In genomic region chr19:1245468-1245867, GRCh38 we compare ENCODE assay signal across 9 cellular contexts. TPM values are rescaled to one million over a fixed set of nuclear protein-coding genes. Genes with fewer than 3 reads are reported as not detected.
A peak's percentile ranks its signal among the peaks of the same experiment; 100 is the strongest.
DNase-seq lines count a peak whose midpoint lies in the region; ATAC-seq and TF ChIP-seq lines count a peak whose summit lies in the region.
"Had no signal": no experiment of that assay in that cellular context is flagged by ENCODE, and none has a peak within 500 bp of the region (broad histone marks: within the 10 kb centered on the region; RNA-seq: fewer than 3 reads in every experiment).

No MANE protein-coding gene starts in this region.

- CTCF ChIA-PET in activated CD4-positive, alpha-beta T cell treated with anti-CD3 and anti-CD28 coated beads, Interleukin-2, amount 10 ng/mL, durations not matched to agents 7 days and 5 days (lab: Charles Lee), result interaction anchor here (2.9 to 7.5 kb wide), 2 partner anchors 19 to 28 kb away, joined by 34 to 299 read pairs; partner anchors contain the start of genes CIRBP and FAM174C

- 27 to 44% (median 28%) methylated on average over 14 to 15 of the region's 15 CpGs for WGBS in psoas muscle, 3 donors

- H3K9me3 Mint-ChIP-seq in activated CD4-positive, alpha-beta T cell treated with anti-CD3 and anti-CD28 coated beads, Interleukin-2, amount 10 ng/mL, durations not matched to agents 7 days and 5 days, result no peaks in the 10 kb centered on the region
- H3K9me3 Mint-ChIP-seq: activated naive CD4-positive, alpha-beta T cell treated with anti-CD3 and anti-CD28 coated beads for 36 hours had no signal

- H3K4me3 Mint-ChIP-seq in activated CD4-positive, alpha-beta T cell treated with anti-CD3 and anti-CD28 coated beads, Interleukin-2, amount 10 ng/mL, durations not matched to agents 7 days and 5 days, result no peak overlapping the region
- H3K4me3 Mint-ChIP-seq: activated naive CD4-positive, alpha-beta T cell treated with anti-CD3 and anti-CD28 coated beads for 36 hours had no signal

- H3K4me1 Mint-ChIP-seq in activated CD4-positive, alpha-beta T cell treated with anti-CD3 and anti-CD28 coated beads, Interleukin-2, amount 10 ng/mL, durations not matched to agents 7 days and 5 days, result peaks cover 31% of the 10 kb centered on the region

- H3K36me3 ChIP-seq in psoas muscle (ENCODE audit: insufficient read depth in 1 of 2, low read depth in 1 of 2), result peaks cover 0 to 7% of the 10 kb centered on the region in 2 donors

- peak; percentile 78 to 88 for DNase-seq in psoas muscle
- DNase-seq in SIG-M5 treated with dmso at 0.1 percent for 504 hours (lab: John Stamatoyannopoulos, UW; ENCODE audit: unreplicated experiment), result no peak
- DNase-seq in cortex of kidney (lab: John Stamatoyannopoulos, UW), result no peak
- no peak for DNase-seq in activated CD4-positive, alpha-beta T cell treated with anti-CD3 and anti-CD28 coated beads, Interleukin-2, amount 10 ng/mL, durations not matched to agents 7 days and 5 days
- DNase-seq: activated naive CD4-positive, alpha-beta T cell treated with anti-CD3 and anti-CD28 coated beads for 36 hours; BE2C; NCI-H187 treated with DMSO at 0.1 percent for 48 hours had no signal

- intact Hi-C loops in psoas muscle (cut with DNase I), result loop anchor here in 1 of 2 donors (2.0 kb wide), 1 partner anchor 21 kb away; no protein-coding TSS in a partner anchor

- peak; percentile 0 for ATAC-seq in esophagus mucosa
- ATAC-seq in psoas muscle, result peak in 3 of 4 donors; percentile 18 to 25 (median 25)

- H3K27ac ChIP-seq in C4-2B (peak overlapping the region; percentile 97), psoas muscle (peak overlapping the region; percentile 99)

- H3K27me3 ChIP-seq in psoas muscle (ENCODE audit: insufficient read depth in 3 of 3, low read length in 2 of 3), result no peaks in the 10 kb centered on the region
- H3K27me3 ChIP-seq: BE2C had no signal

- no peak overlapping the region for H3K27ac Mint-ChIP-seq in activated CD4-positive, alpha-beta T cell treated with anti-CD3 and anti-CD28 coated beads, Interleukin-2, amount 10 ng/mL, durations not matched to agents 7 days and 5 days
- H3K27ac Mint-ChIP-seq: activated naive CD4-positive, alpha-beta T cell treated with anti-CD3 and anti-CD28 coated beads for 36 hours had no signal

- TF ChIP-seq CTCF in C4-2B (conservative IDR thresholded peaks at IDR 0.05), result no peak
- TF ChIP-seq CTCF in psoas muscle (IDR thresholded peaks at IDR 0.05), result no peak

- H3K4me1 ChIP-seq in psoas muscle, result peaks cover 60% of the 10 kb centered on the region

- no peaks in the 10 kb centered on the region for H3K9me3 ChIP-seq in psoas muscle
- H3K9me3 ChIP-seq: BE2C had no signal

- POLR2A ChIA-PET in activated CD4-positive, alpha-beta T cell treated with anti-CD3 and anti-CD28 coated beads, Interleukin-2, amount 10 ng/mL, durations not matched to agents 7 days and 5 days (lab: Charles Lee), result interaction anchor here (2.7 kb wide), 1 partner anchor 24 kb away, joined by 45 read pairs; the partner anchor contains the start of gene CIRBP

- peaks cover 5% of the 10 kb centered on the region for H3K36me3 Mint-ChIP-seq in activated CD4-positive, alpha-beta T cell treated with anti-CD3 and anti-CD28 coated beads, Interleukin-2, amount 10 ng/mL, durations not matched to agents 7 days and 5 days (ENCODE audit: low read depth)

- H3K27me3 Mint-ChIP-seq in activated CD4-positive, alpha-beta T cell treated with anti-CD3 and anti-CD28 coated beads, Interleukin-2, amount 10 ng/mL, durations not matched to agents 7 days and 5 days, result peaks cover 2% of the 10 kb centered on the region

- H3K4me3 ChIP-seq in psoas muscle, result peak overlapping the region; percentile 75

RNA-seq across cellular contexts. Expression of gene MIDN, which starts 2.9 kb away (rescaled TPM):
- total RNA-seq in esophagus mucosa, result 99.3 TPM
- 100 to 1,000 TPM in 3 of 4 donors, 10 to 100 TPM in 1; 84.7 to 331 (median 217) TPM for total RNA-seq in psoas muscle
- polyA plus RNA-seq in psoas muscle, result 100 to 1,000 TPM in 1 of 3 donors, 10 to 100 TPM in 2; 29.2 to 147 (median 36.4) TPM
- 10 to 100 TPM; 58.0 to 65.7 TPM for total RNA-seq in activated CD4-positive, alpha-beta T cell treated with anti-CD3 and anti-CD28 coated beads, Interleukin-2, amount 10 ng/mL, durations not matched to agents 7 days and 5 days

RNA-seq across cellular contexts. Expression of gene ATP5F1D, which starts 3.9 kb away (rescaled TPM):
- total RNA-seq in esophagus mucosa (251 TPM), psoas muscle (100 to 1,000 TPM; 362 to 759 (median 472) TPM)
- 100 to 1,000 TPM; 310 to 858 (median 690) TPM for polyA plus RNA-seq in psoas muscle
- 100 to 1,000 TPM; 151 to 166 TPM for total RNA-seq in activated CD4-positive, alpha-beta T cell treated with anti-CD3 and anti-CD28 coated beads, Interleukin-2, amount 10 ng/mL, durations not matched to agents 7 days and 5 days

RNA-seq across cellular contexts. Expression of gene CBARP, which starts 7.7 kb away (rescaled TPM):
- 2.0 TPM for total RNA-seq in esophagus mucosa
- 1 to 10 TPM in 2 of 4 donors, under 1 TPM in 2; 0.41 to 4.0 (median 1.5) TPM for total RNA-seq in psoas muscle
- 10 to 100 TPM in 1 of 3 donors, under 1 TPM in 2; 0.75 to 19.0 (median 0.88) TPM for polyA plus RNA-seq in psoas muscle
- not detected for total RNA-seq in activated CD4-positive, alpha-beta T cell treated with anti-CD3 and anti-CD28 coated beads, Interleukin-2, amount 10 ng/mL, durations not matched to agents 7 days and 5 days

RNA-seq across cellular contexts. Expression of gene CIRBP, which starts 23.7 kb away (rescaled TPM):
- 172 TPM for total RNA-seq in esophagus mucosa
- 100 to 1,000 TPM; 137 to 591 (median 245) TPM for total RNA-seq in psoas muscle
- 100 to 1,000 TPM; 249 to 321 (median 317) TPM for polyA plus RNA-seq in psoas muscle
- total RNA-seq in activated CD4-positive, alpha-beta T cell treated with anti-CD3 and anti-CD28 coated beads, Interleukin-2, amount 10 ng/mL, durations not matched to agents 7 days and 5 days, result 100 to 1,000 TPM; 169 to 224 TPM

RNA-seq across cellular contexts. Expression of gene FAM174C, which starts 29.9 kb away (rescaled TPM):
- total RNA-seq in esophagus mucosa (41.2 TPM), psoas muscle (10 to 100 TPM in 3 of 4 donors, 1 to 10 TPM in 1; 9.0 to 18.1 (median 14.0) TPM)
- polyA plus RNA-seq in psoas muscle, result 10 to 100 TPM; 21.8 to 88.8 (median 47.6) TPM
- total RNA-seq in activated CD4-positive, alpha-beta T cell treated with anti-CD3 and anti-CD28 coated beads, Interleukin-2, amount 10 ng/mL, durations not matched to agents 7 days and 5 days, result 10 to 100 TPM; 47.8 to 51.5 TPM

Comparison
In these comparisons a context has a peak if more than half of its experiments do, and no peak if none do; other contexts are left out.
1. DNase-seq: peak in psoas muscle (2 of 2); none in SIG-M5 treated with dmso at 0.1 percent for 504 hours (single experiment), cortex of kidney (single experiment) and activated CD4-positive, alpha-beta T cell treated with anti-CD3 and anti-CD28 coated beads, Interleukin-2, amount 10 ng/mL, durations not matched to agents 7 days and 5 days (single experiment).